In the genomic region with DNA sequence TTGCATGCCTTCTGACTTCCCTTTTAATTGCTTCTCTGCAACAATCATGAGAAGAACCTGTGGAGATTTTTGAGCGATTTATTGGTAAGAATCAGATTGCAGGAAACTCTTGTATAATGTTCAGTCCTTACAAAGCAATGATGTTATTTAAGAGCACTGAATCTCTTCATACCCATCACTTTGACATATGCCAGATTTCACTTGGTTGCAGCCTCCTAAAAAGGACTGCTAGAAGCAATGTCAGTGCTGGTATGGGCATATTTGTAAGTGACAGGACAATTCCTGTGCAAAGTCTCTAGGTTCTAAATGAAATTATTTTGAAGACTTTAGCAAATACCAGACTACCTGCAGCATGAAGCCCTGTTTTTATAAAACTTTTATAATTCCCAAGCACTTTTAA, we compare ENCODE assay signal across 38 cellular contexts.
"Had no signal": no experiment of that assay in that cellular context is flagged by ENCODE, and none has a peak within 500 bp of the region (broad histone marks: within the 10 kb centered on the region; RNA-seq: fewer than 3 reads in every experiment).

No MANE protein-coding gene starts in this region.

- H3K4me3 ChIP-seq: adrenal gland, ascending aorta, body of pancreas, breast epithelium, cardiac muscle cell had no signal

- H3K9me3 Mint-ChIP-seq: activated naive CD4-positive, alpha-beta T cell treated with anti-CD3 and anti-CD28 coated beads, Interleukin-2, amount 50 U/mL, for 24 hours; activated naive CD8-positive, alpha-beta T cell treated with anti-CD3 and anti-CD28 coated beads, Interleukin-2, amount 10 ng/mL, durations not matched to agents 7 days and 5 days; brain had no signal

- H3K27ac ChIP-seq: adrenal gland, ascending aorta, body of pancreas, brain microvascular endothelial cell, breast epithelium, cardiac muscle cell had no signal

- ATAC-seq: activated naive CD4-positive, alpha-beta T cell treated with anti-CD3 and anti-CD28 coated beads, Interleukin-2, amount 50 U/mL, for 72 hours; activated naive CD8-positive, alpha-beta T cell treated with anti-CD3 and anti-CD28 coated beads, Interleukin-2, amount 50 U/mL, for 24 hours; activated T-cell treated with anti-CD3 and anti-CD28 coated beads, Interleukin-2, amount 50 U/mL, for 4 hours; activated T-cell treated with anti-CD3 and anti-CD28 coated beads, Interleukin-2, amount 50 U/mL, for 72 hours; activated T-helper 17 cell treated with anti-CD3 and anti-CD28 coated beads, Interleukin-2, amount 50 U/mL, for 72 hours; body of pancreas had no signal

- H3K27me3 ChIP-seq: adrenal gland, ascending aorta, body of pancreas, brain microvascular endothelial cell, breast epithelium, cardiac muscle cell had no signal

- H3K4me1 Mint-ChIP-seq: activated naive CD4-positive, alpha-beta T cell treated with anti-CD3 and anti-CD28 coated beads, Interleukin-2, amount 10 ng/mL, durations not matched to agents 7 days and 5 days; activated naive CD4-positive, alpha-beta T cell treated with anti-CD3 and anti-CD28 coated beads, Interleukin-2, amount 50 U/mL, for 24 hours; activated naive CD8-positive, alpha-beta T cell treated with anti-CD3 and anti-CD28 coated beads for 36 hours; activated naive CD8-positive, alpha-beta T cell treated with anti-CD3 and anti-CD28 coated beads, Interleukin-2, amount 10 ng/mL, durations not matched to agents 7 days and 5 days; activated naive CD8-positive, alpha-beta T cell treated with anti-CD3 and anti-CD28 coated beads, Interleukin-2, amount 50 U/mL, for 24 hours; activated T-helper 17 cell treated with anti-CD3 and anti-CD28 coated beads, Interleukin-2, amount 50 U/mL, for 72 hours; central memory CD8-positive, alpha-beta T cell had no signal

- H3K36me3 ChIP-seq: adrenal gland, ascending aorta, brain microvascular endothelial cell, breast epithelium, cardiac muscle cell had no signal

- H3K4me1 ChIP-seq: adrenal gland, ascending aorta, body of pancreas, breast epithelium had no signal

- H3K4me3 Mint-ChIP-seq: activated naive CD4-positive, alpha-beta T cell treated with anti-CD3 and anti-CD28 coated beads for 36 hours; activated naive CD4-positive, alpha-beta T cell treated with anti-CD3 and anti-CD28 coated beads, Interleukin-2, amount 10 ng/mL, durations not matched to agents 7 days and 5 days; activated naive CD4-positive, alpha-beta T cell treated with anti-CD3 and anti-CD28 coated beads, Interleukin-2, amount 50 U/mL, for 24 hours; activated naive CD8-positive, alpha-beta T cell; activated naive CD8-positive, alpha-beta T cell treated with anti-CD3 and anti-CD28 coated beads for 36 hours; activated naive CD8-positive, alpha-beta T cell treated with anti-CD3 and anti-CD28 coated beads, Interleukin-2, amount 10 ng/mL, durations not matched to agents 7 days and 5 days; activated naive CD8-positive, alpha-beta T cell treated with anti-CD3 and anti-CD28 coated beads, Interleukin-2, amount 50 U/mL, for 24 hours; activated T-cell treated with anti-CD3 and anti-CD28 coated beads, Interleukin-2, amount 50 U/mL, for 24 hours; activated T-cell treated with anti-CD3 and anti-CD28 coated beads, Interleukin-2, amount 50 U/mL, for 4 hours; activated T-cell treated with anti-CD3 and anti-CD28 coated beads, Interleukin-2, amount 50 U/mL, for 72 hours; activated T-helper 1 cell treated with anti-CD3 and anti-CD28 coated beads, Interleukin-12 subunit alpha, Interleukin-12 subunit beta, Interleukin-2, Interleukin-4 antibody, amounts not matched to agents 30 ng/mL and 10 ng/mL and 1 ng/mL, durations not matched to agents 14 hours and 24 hours and 36 hours; activated T-helper 17 cell treated with anti-CD3 and anti-CD28 coated beads, Interleukin-2, amount 50 U/mL, for 72 hours; brain; central memory CD8-positive, alpha-beta T cell had no signal

- H3K9me3 ChIP-seq: adrenal gland, ascending aorta, body of pancreas, breast epithelium had no signal

- DNase-seq: activated effector memory CD4-positive, alpha-beta T cell treated with anti-CD3 and anti-CD28 coated beads, Interleukin-2, amount 50 U/mL, for 16 hours; activated effector memory CD4-positive, alpha-beta T cell treated with Interleukin-2 at 50 U/mL for 16 hours; activated gamma-delta T cell; activated gamma-delta T cell treated with Interleukin-2 at 50 U/mL for 16 hours; activated naive CD4-positive, alpha-beta T cell; activated naive CD4-positive, alpha-beta T cell treated with anti-CD3 and anti-CD28 coated beads for 36 hours; activated naive CD4-positive, alpha-beta T cell treated with anti-CD3 and anti-CD28 coated beads, Interleukin-2, amount 10 ng/mL, durations not matched to agents 7 days and 5 days; activated naive CD4-positive, alpha-beta T cell treated with anti-CD3 and anti-CD28 coated beads, Interleukin-2, amount 50 U/mL, for 16 hours; activated naive CD4-positive, alpha-beta T cell treated with Interleukin-2 at 50 U/mL for 16 hours; activated naive CD8-positive, alpha-beta T cell treated with anti-CD3 and anti-CD28 coated beads for 36 hours; activated naive CD8-positive, alpha-beta T cell treated with anti-CD3 and anti-CD28 coated beads, Interleukin-2, amount 10 ng/mL, durations not matched to agents 7 days and 5 days; activated naive CD8-positive, alpha-beta T cell treated with anti-CD3 and anti-CD28 coated beads, Interleukin-2, amount 50 U/mL, for 24 hours; activated T-cell treated with anti-CD3 and anti-CD28 coated beads, Interleukin-2, amount 50 U/mL, for 1 hour; activated T-cell treated with anti-CD3 and anti-CD28 coated beads, Interleukin-2, amount 50 U/mL, for 24 hours; activated T-cell treated with anti-CD3 and anti-CD28 coated beads, Interleukin-2, amount 50 U/mL, for 4 hours; activated T-cell treated with anti-CD3 and anti-CD28 coated beads, Interleukin-2, amount 50 U/mL, for 48 hours; activated T-cell treated with anti-CD3 and anti-CD28 coated beads, Interleukin-2, amount 50 U/mL, for 72 hours; adrenal gland; amniotic stem cell; amygdala; anterior cingulate cortex; aorta; body of pancreas; brain microvascular endothelial cell; caudate nucleus; central memory CD4-positive, alpha-beta T cell; cerebellar nuclear complex had no signal

- H3K27me3 Mint-ChIP-seq: activated naive CD4-positive, alpha-beta T cell treated with anti-CD3 and anti-CD28 coated beads, Interleukin-2, amount 10 ng/mL, durations not matched to agents 7 days and 5 days; activated naive CD4-positive, alpha-beta T cell treated with anti-CD3 and anti-CD28 coated beads, Interleukin-2, amount 50 U/mL, for 24 hours; activated naive CD8-positive, alpha-beta T cell; activated naive CD8-positive, alpha-beta T cell treated with anti-CD3 and anti-CD28 coated beads for 36 hours; activated naive CD8-positive, alpha-beta T cell treated with anti-CD3 and anti-CD28 coated beads, Interleukin-2, amount 10 ng/mL, durations not matched to agents 7 days and 5 days; activated naive CD8-positive, alpha-beta T cell treated with anti-CD3 and anti-CD28 coated beads, Interleukin-2, amount 50 U/mL, for 24 hours; activated T-cell treated with anti-CD3 and anti-CD28 coated beads, Interleukin-2, amount 50 U/mL, for 24 hours; activated T-helper 17 cell treated with anti-CD3 and anti-CD28 coated beads, Interleukin-2, amount 50 U/mL, for 72 hours; brain; central memory CD8-positive, alpha-beta T cell had no signal

- H3K36me3 Mint-ChIP-seq: activated naive CD4-positive, alpha-beta T cell treated with anti-CD3 and anti-CD28 coated beads, Interleukin-2, amount 10 ng/mL, durations not matched to agents 7 days and 5 days; activated naive CD4-positive, alpha-beta T cell treated with anti-CD3 and anti-CD28 coated beads, Interleukin-2, amount 50 U/mL, for 24 hours; activated naive CD4-positive, alpha-beta T cell treated with anti-CD3 and anti-CD28 coated beads, Interleukin-2, amount 50 U/mL, for 72 hours; activated naive CD8-positive, alpha-beta T cell; activated naive CD8-positive, alpha-beta T cell treated with anti-CD3 and anti-CD28 coated beads for 36 hours; activated naive CD8-positive, alpha-beta T cell treated with anti-CD3 and anti-CD28 coated beads, Interleukin-2, amount 10 ng/mL, durations not matched to agents 7 days and 5 days; brain had no signal

- H3K27ac Mint-ChIP-seq: activated naive CD4-positive, alpha-beta T cell treated with anti-CD3 and anti-CD28 coated beads for 36 hours; activated naive CD4-positive, alpha-beta T cell treated with anti-CD3 and anti-CD28 coated beads, Interleukin-2, amount 10 ng/mL, durations not matched to agents 7 days and 5 days; activated naive CD4-positive, alpha-beta T cell treated with anti-CD3 and anti-CD28 coated beads, Interleukin-2, amount 50 U/mL, for 24 hours; activated naive CD4-positive, alpha-beta T cell treated with anti-CD3 and anti-CD28 coated beads, Interleukin-2, amount 50 U/mL, for 72 hours; activated naive CD8-positive, alpha-beta T cell; activated naive CD8-positive, alpha-beta T cell treated with anti-CD3 and anti-CD28 coated beads for 36 hours; activated naive CD8-positive, alpha-beta T cell treated with anti-CD3 and anti-CD28 coated beads, Interleukin-2, amount 10 ng/mL, durations not matched to agents 7 days and 5 days; activated naive CD8-positive, alpha-beta T cell treated with anti-CD3 and anti-CD28 coated beads, Interleukin-2, amount 50 U/mL, for 24 hours; activated T-cell treated with anti-CD3 and anti-CD28 coated beads, Interleukin-2, amount 50 U/mL, for 24 hours; activated T-cell treated with anti-CD3 and anti-CD28 coated beads, Interleukin-2, amount 50 U/mL, for 72 hours; activated T-helper 1 cell treated with anti-CD3 and anti-CD28 coated beads, Interleukin-12 subunit alpha, Interleukin-12 subunit beta, Interleukin-2, Interleukin-4 antibody, amounts not matched to agents 30 ng/mL and 10 ng/mL and 1 ng/mL, durations not matched to agents 14 hours and 24 hours and 36 hours; activated T-helper 17 cell treated with anti-CD3 and anti-CD28 coated beads, Interleukin-2, amount 50 U/mL, for 72 hours; activated T-helper 2 cell treated with anti-CD3 and anti-CD28 coated beads, Interferon-gamma antibody, Interleukin-2, Interleukin-4, amounts not matched to agents 10 μg/mL and 5 μg/mL and 100 μg/mL, durations not matched to agents 14 hours and 24 hours and 36 hours; brain had no signal
